ENCODE assay signal across 13 cellular contexts in genomic region chr4:104719539-104720230, GRCh38.
DNase-seq lines count a peak whose midpoint lies in the region; ATAC-seq and TF ChIP-seq lines count a peak whose summit lies in the region.
"Had no signal": no experiment of that assay in that cellular context is flagged by ENCODE, and none has a peak within 500 bp of the region (broad histone marks: within the 10 kb centered on the region; RNA-seq: fewer than 3 reads in every experiment).

No MANE protein-coding gene starts in this region.

- peak; percentile 99 for ATAC-seq in GM18868 (IDR thresholded peaks at IDR 0.05; ENCODE audit: unreplicated experiment)
- peak; percentile 99 for ATAC-seq in GM21528 (IDR thresholded peaks at IDR 0.05; ENCODE audit: low FRiP score, unreplicated experiment)
- peak; percentile 98 for ATAC-seq in HG03039 (IDR thresholded peaks at IDR 0.05; ENCODE audit: unreplicated experiment)
- no peak for ATAC-seq in activated CD8-positive, alpha-beta memory T cell treated with anti-CD3 and anti-CD28 coated beads, Interleukin-2, amount 10 ng/mL, durations not matched to agents 7 days and 5 days
- ATAC-seq: activated naive CD8-positive, alpha-beta T cell treated with anti-CD3 and anti-CD28 coated beads, Interleukin-2, amount 50 U/mL, for 24 hours had no signal

- H3K9me3 Mint-ChIP-seq in activated CD8-positive, alpha-beta memory T cell treated with anti-CD3 and anti-CD28 coated beads, Interleukin-2, amount 10 ng/mL, durations not matched to agents 7 days and 5 days (ENCODE audit: low read depth): no peaks in the 10 kb centered on the region
- H3K9me3 Mint-ChIP-seq: mesothelial cell of epicardium had no signal

- no peaks in the 10 kb centered on the region for H3K27me3 Mint-ChIP-seq in activated CD8-positive, alpha-beta memory T cell treated with anti-CD3 and anti-CD28 coated beads, Interleukin-2, amount 10 ng/mL, durations not matched to agents 7 days and 5 days
- H3K27me3 Mint-ChIP-seq: activated naive CD8-positive, alpha-beta T cell treated with anti-CD3 and anti-CD28 coated beads, Interleukin-2, amount 50 U/mL, for 24 hours had no signal

- H3K4me1 Mint-ChIP-seq in activated CD8-positive, alpha-beta memory T cell treated with anti-CD3 and anti-CD28 coated beads, Interleukin-2, amount 10 ng/mL, durations not matched to agents 7 days and 5 days: no peaks in the 10 kb centered on the region
- H3K4me1 Mint-ChIP-seq: activated naive CD8-positive, alpha-beta T cell treated with anti-CD3 and anti-CD28 coated beads, Interleukin-2, amount 50 U/mL, for 24 hours had no signal

- no peaks in the 10 kb centered on the region for H3K27me3 ChIP-seq in KMS-11 (ENCODE audit: insufficient read depth, low read depth)

- no peak overlapping the region for H3K4me3 Mint-ChIP-seq in activated CD8-positive, alpha-beta memory T cell treated with anti-CD3 and anti-CD28 coated beads, Interleukin-2, amount 10 ng/mL, durations not matched to agents 7 days and 5 days
- H3K4me3 Mint-ChIP-seq: activated naive CD8-positive, alpha-beta T cell treated with anti-CD3 and anti-CD28 coated beads, Interleukin-2, amount 50 U/mL, for 24 hours; mesothelial cell of epicardium had no signal

- no peaks in the 10 kb centered on the region for H3K79me2 ChIP-seq in KMS-11 (ENCODE audit: insufficient read depth, low read depth)

- no peak for DNase-seq in midbrain (lab: John Stamatoyannopoulos, UW)
- no peak for DNase-seq in activated CD8-positive, alpha-beta memory T cell treated with anti-CD3 and anti-CD28 coated beads, Interleukin-2, amount 10 ng/mL, durations not matched to agents 7 days and 5 days
- DNase-seq in NCI-H146 (lab: John Stamatoyannopoulos, UW): no peak
- no peak for DNase-seq in dermis blood vessel endothelial cell
- DNase-seq: activated naive CD8-positive, alpha-beta T cell treated with anti-CD3 and anti-CD28 coated beads, Interleukin-2, amount 50 U/mL, for 24 hours; NCI-H226; stimulated activated CD4-positive, alpha-beta T cell treated with anti-CD3 and anti-CD28 coated beads, Interleukin-4, amount 100 ng/mL, for 24 hours had no signal

- H3K4me2 ChIP-seq in KMS-11: 0 out of 2 replicates have a peak overlapping the region, but pooled peaks have one; percentile 0

- no peak overlapping the region for H3K9ac ChIP-seq in KMS-11

- no peaks in the 10 kb centered on the region for H3K36me3 ChIP-seq in KMS-11 (ENCODE audit: insufficient read depth)

- H2AFZ ChIP-seq in KMS-11 (ENCODE audit: low read depth): no peak overlapping the region

- peaks cover 10% of the 10 kb centered on the region for H3K4me1 ChIP-seq in KMS-11 (ENCODE audit: low read depth, poor library complexity, severe bottlenecking)

- H3K27ac Mint-ChIP-seq in activated CD8-positive, alpha-beta memory T cell treated with anti-CD3 and anti-CD28 coated beads, Interleukin-2, amount 10 ng/mL, durations not matched to agents 7 days and 5 days: no peak overlapping the region
- H3K27ac Mint-ChIP-seq: activated naive CD8-positive, alpha-beta T cell treated with anti-CD3 and anti-CD28 coated beads, Interleukin-2, amount 50 U/mL, for 24 hours; mesothelial cell of epicardium had no signal

- TF ChIP-seq CTCF in KMS-11 (conservative IDR thresholded peaks at IDR 0.05; ENCODE audit: low read depth, low read length): no peak

- H3K4me3 ChIP-seq in KMS-11 (IDR thresholded peaks at IDR 0.05; ENCODE audit: insufficient read depth, low read depth, low read length): no peak overlapping the region

- CTCF ChIA-PET in activated CD8-positive, alpha-beta memory T cell treated with anti-CD3 and anti-CD28 coated beads, Interleukin-2, amount 10 ng/mL, durations not matched to agents 7 days and 5 days (lab: Charles Lee): no interaction called here

- no peaks in the 10 kb centered on the region for H3K36me3 Mint-ChIP-seq in activated CD8-positive, alpha-beta memory T cell treated with anti-CD3 and anti-CD28 coated beads, Interleukin-2, amount 10 ng/mL, durations not matched to agents 7 days and 5 days
- H3K36me3 Mint-ChIP-seq: mesothelial cell of epicardium had no signal

- no peaks in the 10 kb centered on the region for H4K20me1 ChIP-seq in KMS-11 (ENCODE audit: insufficient read depth)

- H3K27ac ChIP-seq in KMS-11: no peak overlapping the region
- H3K27ac ChIP-seq: C4-2B had no signal
